ENCODE assay signal across 8 cellular contexts in the genomic region with DNA sequence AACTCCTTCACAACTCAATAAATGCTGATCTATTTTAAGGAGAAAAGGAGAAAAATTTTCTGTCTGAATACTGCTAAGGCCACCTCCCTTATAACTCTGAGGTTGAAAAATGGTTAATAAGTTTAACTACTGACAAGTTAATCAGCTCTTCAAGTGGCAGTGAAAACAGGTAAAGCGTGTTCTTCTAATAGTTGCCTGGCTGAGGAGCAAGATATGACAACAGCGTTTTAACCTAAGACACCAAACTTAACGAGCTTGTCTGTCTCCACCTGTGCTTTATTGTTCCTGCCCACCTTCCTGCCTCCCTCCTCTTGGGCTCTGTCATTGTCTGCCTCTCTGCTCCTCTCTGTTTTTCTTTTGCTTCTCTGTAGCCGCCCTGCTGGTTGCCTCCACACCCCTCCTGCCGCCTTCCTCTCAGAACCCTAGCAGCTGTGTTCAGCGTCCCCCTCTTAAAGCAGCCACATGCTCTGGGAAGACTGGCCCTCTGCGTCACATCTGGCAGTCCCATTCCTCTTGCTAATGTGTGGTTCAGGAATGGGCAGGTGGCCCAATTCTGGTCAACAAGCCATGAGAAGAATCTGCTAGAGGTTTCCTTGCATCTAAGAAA. TPM values are rescaled to one million over a fixed set of nuclear protein-coding genes. Genes with fewer than 3 reads are reported as not detected.
DNase-seq lines count a peak whose midpoint lies in the region; ATAC-seq, FAIRE-seq and TF ChIP-seq lines count a peak whose summit lies in the region.

No MANE protein-coding gene starts in this region.

- H4K8ac ChIP-seq in mesendoderm (ENCODE audit: low read depth, low read length): no peak overlapping the region

- H3K79me1 ChIP-seq in mesendoderm (ENCODE audit: low read length): no peaks in the 10 kb centered on the region

- CTCF ChIA-PET in CD8-positive, alpha-beta T cell (lab: Charles Lee): interaction anchor here (0.8 to 1.2 kb wide), 3 partner anchors 20 to 35 kb away, joined by 3 read pairs; no protein-coding TSS in a partner anchor
- CTCF ChIA-PET in activated CD8-positive, alpha-beta memory T cell treated with anti-CD3 and anti-CD28 coated beads, Interleukin-2, amount 10 ng/mL, durations not matched to agents 7 days and 5 days (lab: Charles Lee): interaction anchor here (1.2 to 1.8 kb wide), 4 partner anchors 10 to 196 kb away, joined by 3 to 6 read pairs (median 4); no protein-coding TSS in a partner anchor

- no peak overlapping the region for H4K5ac ChIP-seq in mesendoderm (ENCODE audit: low read length)

- H3K4me2 ChIP-seq in mesendoderm (ENCODE audit: low read length): no peak overlapping the region

- peak overlapping the region; percentile 74 for H3K4me3 Mint-ChIP-seq in CD8-positive, alpha-beta T cell
- H3K4me3 Mint-ChIP-seq in activated CD8-positive, alpha-beta memory T cell treated with anti-CD3 and anti-CD28 coated beads, Interleukin-2, amount 10 ng/mL, durations not matched to agents 7 days and 5 days: peak overlapping the region; percentile 61

- peaks cover 52% of the 10 kb centered on the region for H3K4me1 ChIP-seq in CD8-positive, alpha-beta T cell (ENCODE audit: insufficient read depth, low read length)
- no peaks in the 10 kb centered on the region for H3K4me1 ChIP-seq in mesendoderm (ENCODE audit: control insufficient read depth, low read depth, low read length)

- H3K27ac ChIP-seq in CD8-positive, alpha-beta T cell (ENCODE audit: low read depth, low read length): peak overlapping the region; percentile 58
- H3K27ac ChIP-seq in mesendoderm (ENCODE audit: low read depth, low read length): no peak overlapping the region

- POLR2A ChIA-PET in CD8-positive, alpha-beta T cell (lab: Charles Lee): interaction anchor here (1.1 to 1.2 kb wide), 2 partner anchors 10 to 21 kb away, joined by 3 read pairs; no protein-coding TSS in a partner anchor

- H3K27ac Mint-ChIP-seq in CD8-positive, alpha-beta T cell: peak overlapping the region; percentile 96
- H3K27ac Mint-ChIP-seq in activated CD8-positive, alpha-beta memory T cell treated with anti-CD3 and anti-CD28 coated beads, Interleukin-2, amount 10 ng/mL, durations not matched to agents 7 days and 5 days: peak overlapping the region; percentile 99

- no peak overlapping the region for H2BK15ac ChIP-seq in mesendoderm (replicated peaks; ENCODE audit: low read depth)

- intact Hi-C loops in CD8-positive, alpha-beta T cell (cut with DNase I, micrococcal nuclease): loop anchor here (1.0 to 5.0 kb wide), 7 partner anchors 45 to 1288 kb away; a partner anchor contains a TSS
- intact Hi-C loops in lower leg skin (cut with DNase I; ENCODE audit: low total_unique reads): no loop called here

- peaks cover 3% of the 10 kb centered on the region for H3K36me3 Mint-ChIP-seq in CD8-positive, alpha-beta T cell
- H3K36me3 Mint-ChIP-seq in activated CD8-positive, alpha-beta memory T cell treated with anti-CD3 and anti-CD28 coated beads, Interleukin-2, amount 10 ng/mL, durations not matched to agents 7 days and 5 days: peaks cover 14% of the 10 kb centered on the region

- TF ChIP-seq CTCF in CD8-positive, alpha-beta T cell (IDR thresholded peaks at IDR 0.05): no peak
- no peak for TF ChIP-seq CTCF in lower leg skin (IDR thresholded peaks at IDR 0.05)
- TF ChIP-seq CTCF in GM10266 (IDR thresholded peaks at IDR 0.05; ENCODE audit: control insufficient read depth, insufficient read depth, low read depth, missing control alignments): no peak

- TF ChIP-seq POLR2A in lower leg skin (IDR thresholded peaks at IDR 0.05): no peak

- H3K4me1 Mint-ChIP-seq in CD8-positive, alpha-beta T cell (ENCODE audit: low read depth): peaks cover 59% of the 10 kb centered on the region
- peaks cover 48% of the 10 kb centered on the region for H3K4me1 Mint-ChIP-seq in activated CD8-positive, alpha-beta memory T cell treated with anti-CD3 and anti-CD28 coated beads, Interleukin-2, amount 10 ng/mL, durations not matched to agents 7 days and 5 days

- H3K23ac ChIP-seq in mesendoderm (ENCODE audit: low read length): no peak overlapping the region

- peak in 5 of 7 experiments; percentile 24 to 69 (median 47) for DNase-seq in CD8-positive, alpha-beta T cell
- peak; percentile 60 for DNase-seq in activated CD8-positive, alpha-beta memory T cell treated with anti-CD3 and anti-CD28 coated beads, Interleukin-2, amount 10 ng/mL, durations not matched to agents 7 days and 5 days
- DNase-seq in mesendoderm: peak; percentile 38
- no peak for DNase-seq in GF-D8 (lab: John Stamatoyannopoulos, UW)
- no peak for DNase-seq in lower leg skin (ENCODE audit: low spot score in 2 of 2)
- DNase-seq in HTR-8/SVneo (ENCODE audit: insufficient read length, low spot score): no peak
- DNase-seq in GM10266 (ENCODE audit: extremely low spot score): no peak

- H3K36me3 ChIP-seq in CD8-positive, alpha-beta T cell (ENCODE audit: insufficient read depth, low read length): no peaks in the 10 kb centered on the region
- no peaks in the 10 kb centered on the region for H3K36me3 ChIP-seq in mesendoderm (ENCODE audit: control insufficient read depth, insufficient read depth, low read length)

- no peak overlapping the region for H3K56ac ChIP-seq in mesendoderm (ENCODE audit: low read length)

- H2BK5ac ChIP-seq in mesendoderm (ENCODE audit: low read length): no peak overlapping the region

- FAIRE-seq in HTR-8/SVneo (lab: Jason Lieb, UNC): no peak

- no peaks in the 10 kb centered on the region for H3K9me3 Mint-ChIP-seq in CD8-positive, alpha-beta T cell
- peaks cover 2% of the 10 kb centered on the region for H3K9me3 Mint-ChIP-seq in activated CD8-positive, alpha-beta memory T cell treated with anti-CD3 and anti-CD28 coated beads, Interleukin-2, amount 10 ng/mL, durations not matched to agents 7 days and 5 days (ENCODE audit: low read depth)

- H3K18ac ChIP-seq in mesendoderm (ENCODE audit: low read length): no peak overlapping the region

- no CpG with 5 or more reads among the region's 7 CpGs for whole genome bisulfite sequencing in mesendoderm (ENCODE audit: extremely low coverage, insufficient coverage, low lambda C conversion rate)
- WGBS in lower leg skin, 2 donors: 50 to 58% methylated on average over 7 of the region's 7 CpGs

- H3K9me3 ChIP-seq in CD8-positive, alpha-beta T cell (ENCODE audit: low read length): no peaks in the 10 kb centered on the region

- ATAC-seq in CD8-positive, alpha-beta T cell: peak; percentile 56
- peak; percentile 0 for ATAC-seq in HG03432 (IDR thresholded peaks at IDR 0.05; ENCODE audit: unreplicated experiment)
- ATAC-seq in activated CD8-positive, alpha-beta memory T cell treated with anti-CD3 and anti-CD28 coated beads, Interleukin-2, amount 10 ng/mL, durations not matched to agents 7 days and 5 days: peak; percentile 18

- H3K4ac ChIP-seq in mesendoderm (ENCODE audit: low read depth, low read length): no peak overlapping the region

- H2BK120ac ChIP-seq in mesendoderm (ENCODE audit: low read depth, low read length): no peak overlapping the region

- no peak overlapping the region for H3K9ac ChIP-seq in mesendoderm (ENCODE audit: low read length)

- peak overlapping the region; percentile 36 for H3K4me3 ChIP-seq in CD8-positive, alpha-beta T cell (ENCODE audit: low read depth, low read length)
- H3K4me3 ChIP-seq in mesendoderm (ENCODE audit: low read length) (no peak overlapping the region), lower leg skin (ENCODE audit: low read depth, poor library complexity, severe bottlenecking) (no peak overlapping the region)

- no peaks in the 10 kb centered on the region for H3K27me3 ChIP-seq in CD8-positive, alpha-beta T cell (ENCODE audit: insufficient read depth, low read length)
- H3K27me3 ChIP-seq in mesendoderm (ENCODE audit: insufficient read depth, low read length, poor library complexity): peaks cover 5% of the 10 kb centered on the region

- H3K27me3 Mint-ChIP-seq in CD8-positive, alpha-beta T cell (ENCODE audit: low read depth): no peaks in the 10 kb centered on the region
- H3K27me3 Mint-ChIP-seq in activated CD8-positive, alpha-beta memory T cell treated with anti-CD3 and anti-CD28 coated beads, Interleukin-2, amount 10 ng/mL, durations not matched to agents 7 days and 5 days: no peaks in the 10 kb centered on the region

- H2AK5ac ChIP-seq in mesendoderm (ENCODE audit: low read length): no peak overlapping the region

- H3K79me2 ChIP-seq in mesendoderm (ENCODE audit: control insufficient read depth, insufficient read depth, low read length): no peaks in the 10 kb centered on the region

RNA-seq across cellular contexts. Expression of a gene that starts 4.3 kb away (rescaled TPM):
- 1 to 10 TPM; 1.6 to 1.9 TPM for total RNA-seq in CD8-positive, alpha-beta T cell
- total RNA-seq in activated CD8-positive, alpha-beta memory T cell treated with anti-CD3 and anti-CD28 coated beads, Interleukin-2, amount 10 ng/mL, durations not matched to agents 7 days and 5 days: 10 to 100 TPM; 25.0 to 27.8 TPM
- 5.9 TPM for polyA plus RNA-seq in mesendoderm (2013, experiment 1 of 2)
- 6.0 TPM for polyA plus RNA-seq in mesendoderm (2013, experiment 2 of 2)
- 10 to 100 TPM; 25.5 to 41.5 (median 36.5) TPM for total RNA-seq in lower leg skin

Comparison
In these comparisons a context has a peak if more than half of its experiments do, and no peak if none do; other contexts are left out.
1. ATAC-seq: peak in every context shown above with its lines; median percentile 56 in CD8-positive, alpha-beta T cell; 18 in activated CD8-positive, alpha-beta memory T cell treated with anti-CD3 and anti-CD28 coated beads, Interleukin-2, amount 10 ng/mL, durations not matched to agents 7 days and 5 days; 0 in HG03432.
2. DNase-seq: peak in CD8-positive, alpha-beta T cell (5 of 7), activated CD8-positive, alpha-beta memory T cell treated with anti-CD3 and anti-CD28 coated beads, Interleukin-2, amount 10 ng/mL, durations not matched to agents 7 days and 5 days (single experiment) and mesendoderm (single experiment); none in GF-D8 (single experiment), lower leg skin (0 of 2), HTR-8/SVneo (single experiment) and GM10266 (single experiment).
3. RNA of a gene that starts 4.3 kb away (total RNA-seq): 25.5 to 41.5 TPM in lower leg skin and 25.0 to 27.8 TPM in activated CD8-positive, alpha-beta memory T cell treated with anti-CD3 and anti-CD28 coated beads, Interleukin-2, amount 10 ng/mL, durations not matched to agents 7 days and 5 days; 1.6 to 1.9 TPM in CD8-positive, alpha-beta T cell; every median in the first group is over 4 times any median in the second.